In genomic region chr19:9842834-9843625, GRCh38 we compare ENCODE assay signal across 1 cellular context.
TF ChIP-seq lines count a peak whose summit lies in the region.

No MANE protein-coding gene starts in this region.

TF ChIP-seq in K562, 482 proteins besides CTCF, POLR2A, EP300 and RAD21:
- TF ChIP-seq HNRNPH1 (optimal IDR thresholded peaks at IDR 0.05; ENCODE audit: low read depth, low read length) (no peak), NFIC (IDR thresholded peaks at IDR 0.05) (peak; percentile 42; the same call in 1 of the 2 replicates)
TF ChIP-seq in K562: peak in this region for 1.
